15 cellular contexts compared by ENCODE assay signal in genomic region chr6:22251331-22251730, GRCh38.
A peak's percentile ranks its signal among the peaks of the same experiment; 100 is the strongest.
DNase-seq lines count a peak whose midpoint lies in the region; FAIRE-seq and TF ChIP-seq lines count a peak whose summit lies in the region.
"Had no signal": no experiment of that assay in that cellular context is flagged by ENCODE, and none has a peak within 500 bp of the region (broad histone marks: within the 10 kb centered on the region; RNA-seq: fewer than 3 reads in every experiment).

No MANE protein-coding gene starts in this region.

- H2AFZ ChIP-seq in neuron (ENCODE audit: low read depth, low read length) = peak overlapping the region; percentile 12

- no peak for TF ChIP-seq CTCF in epithelial cell of esophagus (IDR thresholded peaks at IDR 0.05; ENCODE audit: insufficient read depth, low read depth, low read length, missing control alignments)

- H3K9me3 ChIP-seq in neuron (ENCODE audit: low read length) = no peaks in the 10 kb centered on the region

- no peak overlapping the region for H3K4me3 ChIP-seq in epithelial cell of esophagus (ENCODE audit: low read length)
- H3K4me3 ChIP-seq in neuron (ENCODE audit: low read length) = no peak overlapping the region

- H3K27me3 ChIP-seq in neuron (ENCODE audit: insufficient read depth, low read length) = no peaks in the 10 kb centered on the region

- FAIRE-seq in RCC 7860 (lab: Jason Lieb, UNC) = peak; percentile 84

- DNase-seq in EH (ENCODE audit: low read depth) (peak; percentile 82), RCC 7860 (ENCODE audit: low spot score) (peak; percentile 69), epithelial cell of esophagus (ENCODE audit: low read depth) (peak; percentile 66), nucleus accumbens (lab: John Stamatoyannopoulos, UW) (no peak), NCI-H187 (lab: John Stamatoyannopoulos, UW) (no peak), NCI-H1694 (lab: John Stamatoyannopoulos, UW) (no peak)
- DNase-seq in stimulated activated CD8-positive, alpha-beta memory T cell treated with anti-CD3 and anti-CD28 coated beads, Interleukin-4, amount 100 ng/mL, for 48 hours = no peak
- DNase-seq: activated CD8-positive, alpha-beta memory T cell treated with anti-CD3 and anti-CD28 coated beads, Interleukin-2, amount 50 U/mL, for 48 hours; amygdala; left cardiac atrium; MM.1S; NCI-H510A; occipital lobe; stimulated activated naive CD4-positive, alpha-beta T cell treated with Interleukin-2 at 50 U/mL for 16 hours had no signal

- peaks cover 50% of the 10 kb centered on the region for H3K4me1 ChIP-seq in neuron (ENCODE audit: insufficient read depth, low read length)

- no peaks in the 10 kb centered on the region for H3K36me3 ChIP-seq in neuron (ENCODE audit: insufficient read depth, low read length)

Comparison
In these comparisons a context has a peak if more than half of its experiments do, and no peak if none do; other contexts are left out.
1. DNase-seq: peak in EH (single experiment), RCC 7860 (single experiment) and epithelial cell of esophagus (single experiment); none in nucleus accumbens (0 of 56), NCI-H187 (0 of 2), NCI-H1694 (single experiment) and stimulated activated CD8-positive, alpha-beta memory T cell treated with anti-CD3 and anti-CD28 coated beads, Interleukin-4, amount 100 ng/mL, for 48 hours (single experiment).